In genomic region chr10:117214401-117214800, GRCh38 we compare ENCODE assay signal across 28 cellular contexts. TPM values are rescaled to one million over a fixed set of nuclear protein-coding genes. Genes with fewer than 3 reads are reported as not detected.
DNase-seq lines count a peak whose midpoint lies in the region; ATAC-seq and TF ChIP-seq lines count a peak whose summit lies in the region.
"Had no signal": no experiment of that assay in that cellular context is flagged by ENCODE, and none has a peak within 500 bp of the region (broad histone marks: within the 10 kb centered on the region; RNA-seq: fewer than 3 reads in every experiment).

No MANE protein-coding gene starts in this region.

- DNase-seq in ACHN (peak; percentile 50), HT1080 (ENCODE audit: low read depth) (peak; percentile 7), RWPE2 (ENCODE audit: low spot score) (no peak), iris pigment epithelial cell (ENCODE audit: low read depth) (peak; percentile 58), erythroblast (lab: John Stamatoyannopoulos, UW) (no peak), GOT3 (lab: John Stamatoyannopoulos, UW) (no peak), NCI-H1092 (lab: John Stamatoyannopoulos, UW) (no peak), NCI-H524 (lab: John Stamatoyannopoulos, UW) (no peak)
- DNase-seq: activated CD4-positive, alpha-beta T cell treated with anti-CD3 and anti-CD28 coated beads, Interleukin-2, amount 50 U/mL, for 1 hour; activated effector memory CD4-positive, alpha-beta T cell treated with Interleukin-2 at 50 U/mL for 16 hours; DMS 273 treated with DMSO at 0.1 percent for 48 hours; effector memory CD4-positive, alpha-beta T cell; esophagus squamous epithelium; left lung; NCI-H187; NCI-H2227 treated with DMSO at 0.1 percent for 48 hours; NK-92 treated with Interleukin-12 subunit alpha and Interleukin-12 subunit beta, amount 100 ng/mL, for 24 hours; T-helper 2 cell; upper lobe of right lung; WERI-Rb-1 had no signal

- H3K9me3 ChIP-seq in RWPE2 (ENCODE audit: severe bottlenecking) = peaks cover 6% of the 10 kb centered on the region
- H3K9me3 ChIP-seq: HAP-1, upper lobe of right lung had no signal

- H3K27ac ChIP-seq in RWPE2 (ENCODE audit: poor library complexity, severe bottlenecking) = no peak overlapping the region
- H3K27ac ChIP-seq: C4-2B, esophagus squamous epithelium, KMS-11, left lung, parathyroid adenoma, sigmoid colon, SK-N-MC, upper lobe of right lung, WERI-Rb-1 had no signal

- no peak for TF ChIP-seq POLR2A in erythroblast (IDR thresholded peaks at IDR 0.05; ENCODE audit: low read length)

- no peak overlapping the region for H3K4me3 ChIP-seq in RWPE2 (ENCODE audit: severe bottlenecking)
- H3K4me3 ChIP-seq: esophagus squamous epithelium, HAP-1, left lung, sigmoid colon, SK-N-MC, upper lobe of right lung had no signal

- peaks cover 3% of the 10 kb centered on the region for H3K27me3 ChIP-seq in RWPE2 (ENCODE audit: insufficient read depth, poor library complexity, severe bottlenecking)

- ATAC-seq in RWPE2 (ENCODE audit: low read depth) = peak; percentile 58
- ATAC-seq: left lung, Panc1, upper lobe of right lung had no signal

- H3K4me1 ChIP-seq in RWPE2 (ENCODE audit: insufficient read depth, poor library complexity, severe bottlenecking) = no peaks in the 10 kb centered on the region
- H3K4me1 ChIP-seq: HAP-1, parathyroid adenoma had no signal

- in situ Hi-C loops in ACHN (cut with HindIII; ENCODE audit: low pct_ligation_motif_present, low pct_unique_long_range_greater_than_20kb, low sequenced_read_pairs) = loop anchor here (25.0 kb wide), 1 partner anchor 98 kb away; no protein-coding TSS in a partner anchor

- TF ChIP-seq CTCF in RWPE2 (IDR thresholded peaks at IDR 0.05; ENCODE audit: poor library complexity, severe bottlenecking) = no peak

- H3K36me3 ChIP-seq in RWPE2 (ENCODE audit: low read depth) = no peaks in the 10 kb centered on the region
- H3K36me3 ChIP-seq: esophagus squamous epithelium, HAP-1, left lung, sigmoid colon, upper lobe of right lung, WERI-Rb-1 had no signal

RNA-seq across cellular contexts. Expression of gene KCNK18, which starts 17.1 kb away (rescaled TPM):
- not detected in 2 replicates for total RNA-seq in HT1080 (2014; rRNA removed; shearing (Covaris generic))
- polyA plus RNA-seq in HT1080 (2015; cell fraction: cytosol; rRNA removed) = not detected in 2 replicates
- not detected in 2 replicates for polyA plus RNA-seq in HT1080 (2015; cell fraction: nucleus; rRNA removed)
- total RNA-seq: esophagus squamous epithelium, left lung, sigmoid colon, upper lobe of right lung had no signal
- polyA plus RNA-seq: AG04450, sigmoid colon had no signal

RNA-seq across cellular contexts. Expression of gene SLC18A2, which starts 26.5 kb away (rescaled TPM):
- total RNA-seq in HT1080 (2014; rRNA removed; shearing (Covaris generic)) = not detected in 2 replicates
- polyA plus RNA-seq in HT1080 (2015; cell fraction: cytosol; rRNA removed) = 0.01 TPM in 1 of 2 replicates, not detected in the other
- polyA plus RNA-seq in HT1080 (2015; cell fraction: nucleus; rRNA removed) = not detected in 2 replicates

Comparison
In these comparisons a context has a peak if more than half of its experiments do, and no peak if none do; other contexts are left out.
1. DNase-seq: peak in ACHN (single experiment), HT1080 (single experiment) and iris pigment epithelial cell (single experiment); none in RWPE2 (single experiment), erythroblast (0 of 2), GOT3 (single experiment), NCI-H1092 (single experiment) and NCI-H524 (0 of 2).